1 cellular context compared by ENCODE assay signal in the genomic region with DNA sequence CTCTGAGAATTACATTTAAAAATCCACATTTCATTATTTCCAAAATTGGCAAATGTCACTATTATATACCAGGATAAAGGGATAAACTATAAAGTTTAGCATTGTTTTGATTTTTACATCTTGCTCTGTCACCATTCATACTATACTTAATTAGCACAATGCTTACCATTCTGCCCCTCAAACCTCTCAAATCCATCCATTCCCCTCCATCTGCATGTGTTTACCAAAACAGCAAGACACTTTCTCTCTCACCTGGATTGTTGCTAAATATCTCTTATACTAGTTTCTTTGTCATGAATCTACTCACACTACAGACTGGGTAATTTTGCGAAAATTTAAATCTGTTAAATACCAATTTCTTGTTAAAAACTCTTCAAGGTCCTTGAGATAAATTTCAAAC.
TF ChIP-seq lines count a peak whose summit lies in the region.

No MANE protein-coding gene starts in this region.

TF ChIP-seq in GM23338, 12 proteins besides CTCF, POLR2A, EP300 and RAD21 (continued from another document):
- TF ChIP-seq ZNF462 (CRISPR knock-in tag; IDR thresholded peaks at IDR 0.05): no peak
- TF ChIP-seq JUNB (IDR thresholded peaks at IDR 0.05; ENCODE audit: unreplicated experiment): no peak
- no peak; the same call in 1 of the 2 replicates for TF ChIP-seq NANOG (IDR thresholded peaks at IDR 0.05; ENCODE audit: borderline replicate concordance)
- no peak for TF ChIP-seq ZNF114 (CRISPR knock-in tag; IDR thresholded peaks at IDR 0.05)
- no peak for TF ChIP-seq ZNF331 (CRISPR knock-in tag; IDR thresholded peaks at IDR 0.05; ENCODE audit: low read depth)
- no peak for TF ChIP-seq STAT1 (IDR thresholded peaks at IDR 0.05; ENCODE audit: unreplicated experiment)
- TF ChIP-seq CREB1 (CRISPR knock-in tag; IDR thresholded peaks at IDR 0.05; ENCODE audit: low read depth): no peak
- TF ChIP-seq EZH2phosphoT487 (IDR thresholded peaks at IDR 0.05; ENCODE audit: unreplicated experiment): no peak
